8 cellular contexts compared by ENCODE assay signal in genomic region chr22:36331306-36331911, GRCh38. TPM values are rescaled to one million over a fixed set of nuclear protein-coding genes. Genes with fewer than 3 reads are reported as not detected.
DNase-seq lines count a peak whose midpoint lies in the region; ATAC-seq, FAIRE-seq and TF ChIP-seq lines count a peak whose summit lies in the region.

No MANE protein-coding gene starts in this region.

- POLR2A ChIA-PET in CD8-positive, alpha-beta T cell (lab: Charles Lee) = interaction anchor here (0.5 to 5.7 kb wide), 28 partner anchors 8 to 150 kb away, joined by 3 to 124 read pairs (median 5); partner anchors contain the start of genes MYH9 and TXN2

- CTCF ChIA-PET in CD8-positive, alpha-beta T cell (lab: Charles Lee) = interaction anchor here (1.0 to 8.3 kb wide), 18 partner anchors 9 to 155 kb away, joined by 3 to 56 read pairs (median 5); no protein-coding TSS in a partner anchor

- H3K79me2 ChIP-seq in keratinocyte (ENCODE audit: control insufficient read depth, insufficient read depth, low read length) = peaks cover 69% of the 10 kb centered on the region

- 36 to 53% methylated on average over 6 to 11 of the region's 11 CpGs for WGBS in body of pancreas, 2 donors

- peak in 2 of 3 donors; percentile 25 to 44 for TF ChIP-seq POLR2A in body of pancreas (IDR thresholded peaks at IDR 0.05)

- peak overlapping the region; percentile 80 for H3K27ac ChIP-seq in CD8-positive, alpha-beta T cell (ENCODE audit: low read depth, low read length)
- H3K27ac ChIP-seq in body of pancreas (peak overlapping the region; percentile 71 to 96 (median 89)), keratinocyte (ENCODE audit: control insufficient read depth, insufficient read depth, low read length) (peak overlapping the region; percentile 96)

- peak; percentile 95 for FAIRE-seq in keratinocyte (lab: Jason Lieb, UNC)

- peak overlapping the region; percentile 89 for H3K4me2 ChIP-seq in keratinocyte (ENCODE audit: control insufficient read depth, extremely low read depth, insufficient read depth, low read depth, low read length)

- peaks cover 35% of the 10 kb centered on the region for H3K36me3 ChIP-seq in CD8-positive, alpha-beta T cell (ENCODE audit: insufficient read depth, low read length)
- H3K36me3 ChIP-seq in body of pancreas (replicated peaks in 1 of 2; ENCODE audit: insufficient read depth in 1 of 2, low read depth in 2 of 2) (peaks cover under 1 to 4% of the 10 kb centered on the region in 2 donors), keratinocyte (ENCODE audit: control insufficient read depth in 2 of 2, extremely low read depth in 1 of 2, insufficient read depth in 2 of 2, low read length in 2 of 2) (peaks cover 23 to 73% of the 10 kb centered on the region in 2 experiments)

- no peak for TF ChIP-seq CTCF in CD8-positive, alpha-beta T cell (IDR thresholded peaks at IDR 0.05)
- TF ChIP-seq CTCF in GM20000 (IDR thresholded peaks at IDR 0.05; ENCODE audit: extremely low read depth, missing control alignments) = no peak
- no peak for TF ChIP-seq CTCF in body of pancreas (IDR thresholded peaks at IDR 0.05)
- TF ChIP-seq CTCF in keratinocyte (optimal IDR thresholded peaks at IDR 0.05 in 1 of 3, IDR thresholded peaks at IDR 0.05 in 1 of 3, conservative IDR thresholded peaks at IDR 0.05 in 1 of 3; ENCODE audit: extremely low read depth in 1 of 3, insufficient read depth in 2 of 3, low read length in 3 of 3) = no peak

- H3K4me3 Mint-ChIP-seq in CD8-positive, alpha-beta T cell = peak overlapping the region; percentile 86
- H3K4me3 Mint-ChIP-seq in T-helper 2 cell treated with Interferon-gamma antibody and Interleukin-4, amounts not matched to agents 5 μg/mL and 100 μg/mL, for 36 hours = peak overlapping the region; percentile 97

- peak overlapping the region; percentile 42 for H3K4me3 ChIP-seq in CD8-positive, alpha-beta T cell (ENCODE audit: low read depth, low read length)
- H3K4me3 ChIP-seq in body of pancreas (no peak overlapping the region), keratinocyte (ENCODE audit: control insufficient read depth in 2 of 3, extremely low read depth in 1 of 3, insufficient read depth in 2 of 3, low read depth in 1 of 3, low read length in 3 of 3) (peak overlapping the region in 1 of 3 experiments; percentile 36)

- DNase-seq in CD8-positive, alpha-beta T cell = peak; percentile 48 to 87 (median 75)
- DNase-seq in GM20000 (ENCODE audit: low spot score) (peak; percentile 87), KG1 (lab: John Stamatoyannopoulos, UW) (peak; percentile 81), body of pancreas (peak; percentile 58 to 87 (median 76)), keratinocyte (ENCODE audit: low read depth, low spot score) (peak; percentile 94), NCI-H1092 treated with DMSO at 0.1 percent for 48 hours (lab: John Stamatoyannopoulos, UW) (no peak)
- peak; percentile 80 for DNase-seq in T-helper 2 cell treated with Interferon-gamma antibody and Interleukin-4, amounts not matched to agents 5 μg/mL and 100 μg/mL, for 36 hours (ENCODE audit: low spot score)
- peak; percentile 59 to 69 for DNase-seq in stimulated activated CD4-positive, alpha-beta T cell treated with anti-CD3 and anti-CD28 coated beads, Interleukin-1b, Interleukin-23, amount 100 ng/mL, for 4 hours (ENCODE audit: low read depth in 2 of 2)

- peak; percentile 51 for ATAC-seq in CD8-positive, alpha-beta T cell
- ATAC-seq in body of pancreas = peak; percentile 34

- peaks cover 99% of the 10 kb centered on the region for H3K4me1 Mint-ChIP-seq in CD8-positive, alpha-beta T cell (ENCODE audit: low read depth)
- H3K4me1 Mint-ChIP-seq in T-helper 2 cell treated with Interferon-gamma antibody and Interleukin-4, amounts not matched to agents 5 μg/mL and 100 μg/mL, for 36 hours (ENCODE audit: low read depth) = peaks cover 91% of the 10 kb centered on the region

- H3K9me3 Mint-ChIP-seq in CD8-positive, alpha-beta T cell = no peaks in the 10 kb centered on the region
- H3K9me3 Mint-ChIP-seq in T-helper 2 cell treated with Interferon-gamma antibody and Interleukin-4, amounts not matched to agents 5 μg/mL and 100 μg/mL, for 36 hours = no peaks in the 10 kb centered on the region

- no peak overlapping the region for H2AFZ ChIP-seq in keratinocyte (ENCODE audit: control insufficient read depth, low read length)

- dilution Hi-C loops in keratinocyte (cut with MboI; ENCODE audit: extremely low pct_ligation_motif_present, low sequenced_read_pairs) = no loop called here

- H3K36me3 Mint-ChIP-seq in CD8-positive, alpha-beta T cell = peaks cover 94% of the 10 kb centered on the region
- peaks cover 95% of the 10 kb centered on the region for H3K36me3 Mint-ChIP-seq in T-helper 2 cell treated with Interferon-gamma antibody and Interleukin-4, amounts not matched to agents 5 μg/mL and 100 μg/mL, for 36 hours (ENCODE audit: low read depth)

- H3K27me3 ChIP-seq in CD8-positive, alpha-beta T cell (ENCODE audit: insufficient read depth, low read length) = no peaks in the 10 kb centered on the region
- H3K27me3 ChIP-seq in body of pancreas = no peaks in the 10 kb centered on the region
- no peaks in the 10 kb centered on the region for H3K27me3 ChIP-seq in keratinocyte (ENCODE audit: control insufficient read depth, extremely low read depth, insufficient read depth, low read length)

- H3K9me3 ChIP-seq in CD8-positive, alpha-beta T cell (ENCODE audit: low read length) = no peaks in the 10 kb centered on the region
- H3K9me3 ChIP-seq in body of pancreas = no peaks in the 10 kb centered on the region
- no peaks in the 10 kb centered on the region for H3K9me3 ChIP-seq in keratinocyte (ENCODE audit: control insufficient read depth, low read depth, low read length)

- H3K4me1 ChIP-seq in CD8-positive, alpha-beta T cell (ENCODE audit: insufficient read depth, low read length) = peaks cover 95% of the 10 kb centered on the region
- H3K4me1 ChIP-seq in body of pancreas = peaks cover 93% of the 10 kb centered on the region
- H3K4me1 ChIP-seq in keratinocyte (ENCODE audit: control insufficient read depth, extremely low read depth, insufficient read depth, low read length) = peaks cover 100% of the 10 kb centered on the region

- peaks cover 13% of the 10 kb centered on the region for H4K20me1 ChIP-seq in keratinocyte (ENCODE audit: control insufficient read depth, extremely low read depth, insufficient read depth, low read length)

- H3K9me1 ChIP-seq in keratinocyte (ENCODE audit: control insufficient read depth, extremely low read depth, insufficient read depth, low read length) = no peaks in the 10 kb centered on the region

- no peaks in the 10 kb centered on the region for H3K27me3 Mint-ChIP-seq in CD8-positive, alpha-beta T cell (ENCODE audit: low read depth)
- H3K27me3 Mint-ChIP-seq in T-helper 2 cell treated with Interferon-gamma antibody and Interleukin-4, amounts not matched to agents 5 μg/mL and 100 μg/mL, for 36 hours (ENCODE audit: low read depth) = no peaks in the 10 kb centered on the region

- peak overlapping the region; percentile 99 for H3K27ac Mint-ChIP-seq in CD8-positive, alpha-beta T cell
- peak overlapping the region; percentile 100 for H3K27ac Mint-ChIP-seq in T-helper 2 cell treated with Interferon-gamma antibody and Interleukin-4, amounts not matched to agents 5 μg/mL and 100 μg/mL, for 36 hours

- intact Hi-C loops in CD8-positive, alpha-beta T cell (cut with DNase I, micrococcal nuclease) = loop anchor here (1.0 to 5.0 kb wide), 6 partner anchors 25 to 198 kb away; partner anchors contain the start of genes APOL3 (in 1 of the 2) and EIF3D (in 1 of the 2)
- intact Hi-C loops in body of pancreas (cut with DNase I) = no loop called here

- H3K9ac ChIP-seq in keratinocyte (ENCODE audit: control insufficient read depth, extremely low read depth, insufficient read depth, low read length) = peak overlapping the region; percentile 85

RNA-seq across cellular contexts. Expression of gene MYH9, which starts 56.4 kb away (rescaled TPM):
- 100 to 1,000 TPM; 703 to 757 TPM for total RNA-seq in CD8-positive, alpha-beta T cell
- total RNA-seq in body of pancreas = 100 to 1,000 TPM; 294 to 323 TPM
- 277 to 489 TPM (median 351 TPM) in 3 replicates for polyA plus RNA-seq in keratinocyte
- polyA plus RNA-seq in keratinocyte (2011; ENCODE audit: low read depth) = 526 TPM
- polyA plus RNA-seq in keratinocyte (2011; cell fraction: cytosol; rRNA removed) = 357 and 388 TPM in 2 replicates
- polyA plus RNA-seq in keratinocyte (2011; cell fraction: nucleus; rRNA removed) = 864 and 995 TPM in 2 replicates
- 168 and 903 TPM in 2 replicates for polyA plus RNA-seq in keratinocyte (2012; ENCODE audit: low replicate concordance)
- 752 to 1,882 TPM (median 1,066 TPM) in 3 replicates for polyA minus RNA-seq in keratinocyte
- 461 TPM for polyA minus RNA-seq in keratinocyte (2011; cell fraction: cytosol; rRNA and poly(A)+ RNA removed)
- polyA minus RNA-seq in keratinocyte (2011; cell fraction: nucleus; rRNA and poly(A)+ RNA removed) = 623 and 1,627 TPM in 2 replicates
